ENCODE assay signal across 31 cellular contexts in the genomic region with DNA sequence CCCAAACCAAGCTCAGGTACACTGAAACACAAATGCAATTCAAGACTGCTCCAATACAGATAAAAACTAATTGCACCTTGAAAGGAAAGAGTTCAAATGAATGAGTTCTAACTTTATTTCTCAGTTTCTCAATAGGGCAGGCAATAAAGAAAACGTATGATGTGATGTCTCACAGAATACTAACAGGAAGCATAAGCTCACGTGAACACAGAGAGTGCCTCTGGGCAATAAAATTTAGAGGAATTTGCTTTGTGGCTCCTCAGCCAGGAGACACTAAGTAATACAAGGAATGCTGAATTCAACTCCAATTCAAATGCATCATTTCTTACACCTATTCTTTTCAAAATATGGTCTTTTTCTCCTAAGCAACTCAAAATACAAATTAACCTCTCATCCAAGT.
"Had no signal": no experiment of that assay in that cellular context is flagged by ENCODE, and none has a peak within 500 bp of the region (broad histone marks: within the 10 kb centered on the region; RNA-seq: fewer than 3 reads in every experiment).

No MANE protein-coding gene starts in this region.

- H3K27ac ChIP-seq: adrenal gland, body of pancreas, gastrocnemius medialis, VCaP had no signal

- H3K4me1 Mint-ChIP-seq: activated B cell treated with CpG ODN at 0.5 μM for 24 hours; activated CD8-positive, alpha-beta memory T cell treated with anti-CD3 and anti-CD28 coated beads, Interleukin-2, amount 10 ng/mL, durations not matched to agents 7 days and 5 days; activated naive CD4-positive, alpha-beta T cell treated with anti-CD3 and anti-CD28 coated beads, Interleukin-2, amount 50 U/mL, for 24 hours; activated naive CD8-positive, alpha-beta T cell treated with anti-CD3 and anti-CD28 coated beads for 36 hours; activated naive CD8-positive, alpha-beta T cell treated with anti-CD3 and anti-CD28 coated beads, Interleukin-2, amount 50 U/mL, for 24 hours had no signal

- DNase-seq: activated B cell treated with CpG ODN at 0.5 μM for 24 hours; activated CD4-positive, alpha-beta T cell treated with anti-CD3 and anti-CD28 coated beads for 48 hours; activated CD4-positive, alpha-beta T cell treated with anti-CD3 and anti-CD28 coated beads, Interleukin-2, amount 50 U/mL, for 1 hour; activated CD4-positive, alpha-beta T cell treated with anti-CD3 and anti-CD28 coated beads, Interleukin-2, amount 50 U/mL, for 48 hours; activated CD8-positive, alpha-beta memory T cell treated with anti-CD3 and anti-CD28 coated beads, Interleukin-2, amount 10 ng/mL, durations not matched to agents 7 days and 5 days; activated CD8-positive, alpha-beta memory T cell treated with anti-CD3 and anti-CD28 coated beads, Interleukin-2, amount 50 U/mL, for 4 hours; activated CD8-positive, alpha-beta T cell treated with anti-CD3 and anti-CD28 coated beads, Interleukin-2, amount 10 ng/mL, durations not matched to agents 7 days and 5 days; activated effector memory CD4-positive, alpha-beta T cell treated with anti-CD3 and anti-CD28 coated beads, Interleukin-2, amount 50 U/mL, for 16 hours; activated naive CD4-positive, alpha-beta T cell treated with anti-CD3 and anti-CD28 coated beads for 36 hours; activated naive CD8-positive, alpha-beta T cell treated with anti-CD3 and anti-CD28 coated beads for 36 hours; activated naive CD8-positive, alpha-beta T cell treated with anti-CD3 and anti-CD28 coated beads, Interleukin-2, amount 50 U/mL, for 24 hours; activated T-cell treated with anti-CD3 and anti-CD28 coated beads, Interleukin-2, amount 50 U/mL, for 1 hour; activated T-cell treated with anti-CD3 and anti-CD28 coated beads, Interleukin-2, amount 50 U/mL, for 48 hours; adrenal gland; amygdala; aorta; body of pancreas; caudate nucleus; cortex of kidney; dermis blood vessel endothelial cell; effector CD4-positive, alpha-beta T cell; effector memory CD8-positive, alpha-beta T cell; foreskin fibroblast; gastrocnemius medialis; glutamatergic neuron; T-helper 2 cell had no signal

- H3K4me3 Mint-ChIP-seq: activated B cell treated with CpG ODN at 0.5 μM for 24 hours; activated CD8-positive, alpha-beta memory T cell treated with anti-CD3 and anti-CD28 coated beads, Interleukin-2, amount 10 ng/mL, durations not matched to agents 7 days and 5 days; activated CD8-positive, alpha-beta T cell treated with anti-CD3 and anti-CD28 coated beads, Interleukin-2, amount 10 ng/mL, durations not matched to agents 7 days and 5 days; activated naive CD4-positive, alpha-beta T cell treated with anti-CD3 and anti-CD28 coated beads for 36 hours; activated naive CD4-positive, alpha-beta T cell treated with anti-CD3 and anti-CD28 coated beads, Interleukin-2, amount 50 U/mL, for 24 hours; activated naive CD8-positive, alpha-beta T cell treated with anti-CD3 and anti-CD28 coated beads for 36 hours; activated naive CD8-positive, alpha-beta T cell treated with anti-CD3 and anti-CD28 coated beads, Interleukin-2, amount 50 U/mL, for 24 hours; activated T-helper 1 cell treated with anti-CD3 and anti-CD28 coated beads, Interleukin-12 subunit alpha, Interleukin-12 subunit beta, Interleukin-2, Interleukin-4 antibody, amounts not matched to agents 30 ng/mL and 10 ng/mL and 1 ng/mL, durations not matched to agents 14 hours and 24 hours and 36 hours; effector memory CD8-positive, alpha-beta T cell had no signal

- H3K27me3 ChIP-seq: adrenal gland, body of pancreas, gastrocnemius medialis had no signal

- H3K9me3 ChIP-seq: adrenal gland, body of pancreas, gastrocnemius medialis had no signal

- H3K4me3 ChIP-seq: adrenal gland, body of pancreas, gastrocnemius medialis had no signal

- H3K9me3 Mint-ChIP-seq: activated B cell treated with CpG ODN at 0.5 μM for 24 hours; activated naive CD4-positive, alpha-beta T cell treated with anti-CD3 and anti-CD28 coated beads for 36 hours; activated naive CD4-positive, alpha-beta T cell treated with anti-CD3 and anti-CD28 coated beads, Interleukin-2, amount 50 U/mL, for 24 hours; activated naive CD8-positive, alpha-beta T cell treated with anti-CD3 and anti-CD28 coated beads for 36 hours; activated naive CD8-positive, alpha-beta T cell treated with anti-CD3 and anti-CD28 coated beads, Interleukin-2, amount 50 U/mL, for 24 hours; activated T-helper 1 cell treated with anti-CD3 and anti-CD28 coated beads, Interleukin-12 subunit alpha, Interleukin-12 subunit beta, Interleukin-2, Interleukin-4 antibody, amounts not matched to agents 30 ng/mL and 10 ng/mL and 1 ng/mL, durations not matched to agents 14 hours and 24 hours and 36 hours; activated T-helper 2 cell treated with anti-CD3 and anti-CD28 coated beads, Interferon-gamma antibody, Interleukin-2, Interleukin-4, amounts not matched to agents 10 μg/mL and 5 μg/mL and 100 μg/mL, durations not matched to agents 14 hours and 24 hours and 36 hours; effector memory CD8-positive, alpha-beta T cell had no signal

- H3K4me1 ChIP-seq: adrenal gland, gastrocnemius medialis had no signal

- H3K27ac Mint-ChIP-seq: activated B cell treated with CpG ODN at 0.5 μM for 24 hours; activated CD8-positive, alpha-beta memory T cell treated with anti-CD3 and anti-CD28 coated beads, Interleukin-2, amount 10 ng/mL, durations not matched to agents 7 days and 5 days; activated CD8-positive, alpha-beta T cell treated with anti-CD3 and anti-CD28 coated beads, Interleukin-2, amount 10 ng/mL, durations not matched to agents 7 days and 5 days; activated naive CD4-positive, alpha-beta T cell treated with anti-CD3 and anti-CD28 coated beads for 36 hours; activated naive CD4-positive, alpha-beta T cell treated with anti-CD3 and anti-CD28 coated beads, Interleukin-2, amount 50 U/mL, for 24 hours; activated naive CD8-positive, alpha-beta T cell treated with anti-CD3 and anti-CD28 coated beads for 36 hours; activated naive CD8-positive, alpha-beta T cell treated with anti-CD3 and anti-CD28 coated beads, Interleukin-2, amount 50 U/mL, for 24 hours; activated T-helper 1 cell treated with anti-CD3 and anti-CD28 coated beads, Interleukin-12 subunit alpha, Interleukin-12 subunit beta, Interleukin-2, Interleukin-4 antibody, amounts not matched to agents 30 ng/mL and 10 ng/mL and 1 ng/mL, durations not matched to agents 14 hours and 24 hours and 36 hours; activated T-helper 2 cell treated with anti-CD3 and anti-CD28 coated beads, Interferon-gamma antibody, Interleukin-2, Interleukin-4, amounts not matched to agents 10 μg/mL and 5 μg/mL and 100 μg/mL, durations not matched to agents 14 hours and 24 hours and 36 hours; effector memory CD8-positive, alpha-beta T cell had no signal

- H3K27me3 Mint-ChIP-seq: activated B cell treated with CpG ODN at 0.5 μM for 24 hours; activated CD8-positive, alpha-beta memory T cell treated with anti-CD3 and anti-CD28 coated beads, Interleukin-2, amount 10 ng/mL, durations not matched to agents 7 days and 5 days; activated naive CD4-positive, alpha-beta T cell treated with anti-CD3 and anti-CD28 coated beads, Interleukin-2, amount 50 U/mL, for 24 hours; activated naive CD8-positive, alpha-beta T cell treated with anti-CD3 and anti-CD28 coated beads for 36 hours; activated naive CD8-positive, alpha-beta T cell treated with anti-CD3 and anti-CD28 coated beads, Interleukin-2, amount 50 U/mL, for 24 hours; effector memory CD8-positive, alpha-beta T cell had no signal

- ATAC-seq: activated CD4-positive, CD25-positive, alpha-beta regulatory T cell treated with anti-CD3 and anti-CD28 coated beads, Interleukin-2, amount 50 U/mL, for 24 hours; activated CD8-positive, alpha-beta memory T cell treated with anti-CD3 and anti-CD28 coated beads, Interleukin-2, amount 10 ng/mL, durations not matched to agents 7 days and 5 days; activated CD8-positive, alpha-beta T cell treated with anti-CD3 and anti-CD28 coated beads, Interleukin-2, amount 10 ng/mL, durations not matched to agents 7 days and 5 days; activated naive CD8-positive, alpha-beta T cell treated with anti-CD3 and anti-CD28 coated beads, Interleukin-2, amount 50 U/mL, for 24 hours; body of pancreas; effector memory CD8-positive, alpha-beta T cell; gastrocnemius medialis had no signal
